In genomic region chr21:14092834-14093560, GRCh38 we compare ENCODE assay signal across 26 cellular contexts.
"Had no signal": no experiment of that assay in that cellular context is flagged by ENCODE, and none has a peak within 500 bp of the region (broad histone marks: within the 10 kb centered on the region; RNA-seq: fewer than 3 reads in every experiment).

No MANE protein-coding gene starts in this region.

- H3K27ac ChIP-seq: heart right ventricle, hepatocyte, lower lobe of right lung, parathyroid adenoma, psoas muscle, right lobe of liver, skin epidermis, suprapubic skin, thoracic aorta, tibial artery, vagina had no signal

- H3K9me3 ChIP-seq: lower lobe of right lung, mucosa of descending colon, psoas muscle, right lobe of liver, suprapubic skin, thoracic aorta, tibial artery, vagina had no signal

- H3K79me2 ChIP-seq: hepatocyte, parathyroid adenoma had no signal

- H3K4me2 ChIP-seq: hepatocyte had no signal

- H3K27ac Mint-ChIP-seq: mesothelial cell of epicardium; naive thymus-derived CD4-positive, alpha-beta T cell; natural killer cell treated with Interleukin-12 subunit alpha and Interleukin-12 subunit beta and Interleukin-15 and Interleukin-18, amount 100 ng/mL, for 72 hours; stimulated activated naive CD8-positive, alpha-beta T cell treated with anti-CD3 and anti-CD28 coated beads, Interleukin-15, Interleukin-2, amounts not matched to agents 100 ng/mL and 50 ng/mL, for 24 hours had no signal

- H3K4me1 ChIP-seq: heart right ventricle, lower lobe of right lung, parathyroid adenoma, psoas muscle, right lobe of liver, suprapubic skin, tibial artery, vagina had no signal

- H3K4me1 Mint-ChIP-seq: mesothelial cell of epicardium had no signal

- H2AFZ ChIP-seq: hepatocyte, parathyroid adenoma had no signal

- H3K36me3 ChIP-seq: heart right ventricle, lower lobe of right lung, right lobe of liver, suprapubic skin, thoracic aorta, vagina had no signal

- H3K27me3 ChIP-seq: heart right ventricle, hepatocyte, right lobe of liver, suprapubic skin, tibial artery, vagina had no signal

- H3K27me3 Mint-ChIP-seq: naive thymus-derived CD4-positive, alpha-beta T cell; natural killer cell treated with Interleukin-12 subunit alpha and Interleukin-12 subunit beta and Interleukin-15 and Interleukin-18, amount 100 ng/mL, for 72 hours; stimulated activated naive CD8-positive, alpha-beta T cell treated with anti-CD3 and anti-CD28 coated beads, Interleukin-15, Interleukin-2, amounts not matched to agents 100 ng/mL and 50 ng/mL, for 24 hours had no signal

- ATAC-seq: heart right ventricle; lower lobe of right lung; mucosa of descending colon; naive thymus-derived CD4-positive, alpha-beta T cell; natural killer cell treated with Interleukin-12 subunit alpha and Interleukin-12 subunit beta and Interleukin-15 and Interleukin-18, amount 100 ng/mL, for 72 hours; psoas muscle; right lobe of liver had no signal

- H3K4me3 Mint-ChIP-seq: mesothelial cell of epicardium; naive thymus-derived CD4-positive, alpha-beta T cell; natural killer cell treated with Interleukin-12 subunit alpha and Interleukin-12 subunit beta and Interleukin-15 and Interleukin-18, amount 100 ng/mL, for 72 hours; stimulated activated naive CD8-positive, alpha-beta T cell treated with anti-CD3 and anti-CD28 coated beads, Interleukin-15, Interleukin-2, amounts not matched to agents 100 ng/mL and 50 ng/mL, for 24 hours had no signal

- DNase-seq: heart right ventricle; islet precursor cell; lower lobe of right lung; mammary epithelial cell; mesenchymal stem cell; mucosa of descending colon; naive thymus-derived CD4-positive, alpha-beta T cell; nucleus accumbens; psoas muscle; right lobe of liver; stimulated activated CD4-positive, alpha-beta T cell treated with anti-CD3 and anti-CD28 coated beads, Interleukin-12 subunit alpha, Interleukin-12 subunit beta, amount 100 ng/mL, for 4 hours; stimulated activated CD4-positive, alpha-beta T cell treated with anti-CD3 and anti-CD28 coated beads, Interleukin-15, amount 100 ng/mL, for 24 hours; stimulated activated CD4-positive, alpha-beta T cell treated with anti-CD3 and anti-CD28 coated beads, Interleukin-2, amount 100 ng/mL, for 24 hours; stimulated activated CD4-positive, alpha-beta T cell treated with anti-CD3 and anti-CD28 coated beads, Interleukin-4, amount 100 ng/mL, for 1 hour; stimulated activated naive CD4-positive, alpha-beta T cell; tibial artery; trophoblast cell had no signal

- H3K4me3 ChIP-seq: heart right ventricle, hepatocyte, lower lobe of right lung, mucosa of descending colon, psoas muscle, right lobe of liver, skin epidermis, suprapubic skin, thoracic aorta, tibial artery, vagina had no signal

- H3K9ac ChIP-seq: parathyroid adenoma had no signal
